In the genomic region with DNA sequence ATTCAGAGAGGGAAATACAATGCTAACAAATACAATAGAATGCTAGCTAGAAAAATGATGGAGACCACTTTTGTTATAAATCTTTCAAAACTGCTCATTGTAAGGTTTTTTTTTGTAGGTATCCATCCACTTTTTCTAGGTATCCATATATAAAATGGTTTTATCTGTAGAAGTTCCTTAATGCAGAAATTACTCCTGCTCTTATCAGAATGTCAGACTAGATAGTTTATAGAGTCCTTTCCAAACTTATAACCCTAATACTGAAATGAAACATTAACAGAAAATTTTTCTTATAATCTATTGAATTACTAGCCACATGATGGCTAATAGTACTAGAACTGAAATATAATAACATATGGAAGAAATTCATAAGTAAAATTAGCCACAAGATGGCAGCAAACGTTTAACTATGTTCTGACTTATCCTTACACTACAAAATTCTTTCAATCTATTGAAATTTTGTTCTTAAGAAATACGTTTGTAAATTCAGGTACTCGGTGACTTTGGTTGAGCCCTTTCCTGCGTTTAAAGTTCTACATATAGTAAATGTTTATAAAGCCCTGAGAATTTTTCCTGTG, we compare ENCODE assay signal across 8 cellular contexts. TPM values are rescaled to one million over a fixed set of nuclear protein-coding genes. Genes with fewer than 3 reads are reported as not detected.
DNase-seq lines count a peak whose midpoint lies in the region; ATAC-seq and TF ChIP-seq lines count a peak whose summit lies in the region.

No MANE protein-coding gene starts in this region.

- H3K27me3 ChIP-seq in A673 (replicated peaks; ENCODE audit: insufficient read depth, low read depth, low read length, poor library complexity): no peaks in the 10 kb centered on the region

- CTCF ChIA-PET in A673 (lab: Charles Lee): no interaction called here

- peak; percentile 55 for ATAC-seq in GM18511 (IDR thresholded peaks at IDR 0.05; ENCODE audit: unreplicated experiment)
- no peak for ATAC-seq in HG03039 (IDR thresholded peaks at IDR 0.05; ENCODE audit: unreplicated experiment)
- no peak for ATAC-seq in GM19328 (IDR thresholded peaks at IDR 0.05; ENCODE audit: unreplicated experiment)

- TF ChIP-seq CTCF in A673 (conservative IDR thresholded peaks at IDR 0.05; ENCODE audit: low read depth, low read length): peak; percentile 60

- POLR2A ChIA-PET in A673 (lab: Charles Lee; ENCODE audit: low non-redundant PET): no interaction called here

- H3K4me1 ChIP-seq in A673 (ENCODE audit: insufficient read depth, low read length, poor library complexity, severe bottlenecking): peaks cover 15% of the 10 kb centered on the region

- BruUV-seq in A673 (replicated peaks; lab: Mats Ljungman, UMichigan): no TSS peak

- DNase-seq in A673 (ENCODE audit: low spot score): peak; percentile 64
- DNase-seq in NCI-H1694 (lab: John Stamatoyannopoulos, UW): peak; percentile 65
- peak; percentile 61 for DNase-seq in astrocyte of the hippocampus (ENCODE audit: low read depth, low spot score)
- DNase-seq in medulla oblongata (ENCODE audit: extremely low spot score): peak; percentile 44
- DNase-seq in activated naive CD4-positive, alpha-beta T cell treated with Interleukin-2 at 50 U/mL for 16 hours: no peak

- H3K9me3 ChIP-seq in A673 (ENCODE audit: low read depth, low read length, poor library complexity, severe bottlenecking): no peaks in the 10 kb centered on the region

- no peak overlapping the region for H3K4me3 ChIP-seq in A673 (ENCODE audit: low read depth, low read length, poor library complexity, severe bottlenecking)

- H3K36me3 ChIP-seq in A673 (ENCODE audit: insufficient read depth, low read length, poor library complexity, severe bottlenecking): peaks cover 60% of the 10 kb centered on the region

- intact Hi-C loops in A673 (cut with micrococcal nuclease; ENCODE audit: unreplicated experiment): loop anchor here (5.0 to 10.0 kb wide), 3 partner anchors 238 to 746 kb away; a partner anchor contains a TSS

- no peak overlapping the region for H3K27ac ChIP-seq in A673 (ENCODE audit: low read depth, low read length, poor library complexity, severe bottlenecking)

RNA-seq across cellular contexts. Expression of a gene that starts 58.5 kb away (rescaled TPM):
- total RNA-seq in A673 (2021): 98.5 and 102 TPM in 2 replicates
